Comparison of ENCODE assay signal across 27 cellular contexts in the genomic region with DNA sequence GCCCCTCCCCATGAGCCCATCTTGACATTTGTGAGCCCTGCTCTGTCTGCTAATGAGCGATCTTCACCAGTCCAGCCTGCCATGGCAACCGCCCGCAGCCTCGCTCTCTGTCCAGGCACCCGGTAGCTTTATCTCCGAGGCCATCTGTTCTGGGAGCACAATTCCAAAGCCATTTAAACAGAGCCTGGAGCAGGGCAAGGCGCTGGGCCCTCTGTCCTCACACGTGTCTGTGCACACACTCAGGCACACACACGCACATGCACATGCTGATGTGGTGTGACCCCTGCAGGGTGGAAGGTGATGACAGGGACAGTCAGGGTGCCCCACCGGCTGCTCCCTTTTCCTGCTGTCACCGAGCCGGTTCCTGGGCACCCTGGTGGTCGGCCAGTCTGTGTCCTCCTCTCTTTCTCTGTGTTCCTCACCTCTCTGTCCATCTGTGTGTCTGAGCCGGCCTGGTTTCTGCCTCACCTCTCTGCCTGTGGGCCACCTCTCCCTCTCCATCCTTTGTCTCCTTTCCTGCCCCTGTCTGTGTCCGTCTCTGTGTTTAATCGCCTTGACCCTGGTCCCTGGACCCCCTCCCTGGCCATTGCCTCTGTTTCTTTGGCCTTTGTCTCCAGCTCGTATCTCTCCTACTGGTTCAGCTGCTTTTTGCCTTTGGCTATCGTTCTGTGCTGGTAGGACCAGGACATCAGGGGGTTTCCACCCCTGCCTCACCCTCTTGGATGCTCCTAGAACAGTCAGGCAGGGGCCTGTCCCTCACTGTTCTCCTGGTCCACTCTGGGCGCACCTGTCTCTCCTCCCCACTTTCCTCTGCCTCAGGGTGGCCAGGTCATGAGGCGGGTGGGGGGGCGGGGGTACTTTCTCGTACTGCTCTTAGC. TPM values are rescaled to one million over a fixed set of nuclear protein-coding genes. Genes with fewer than 3 reads are reported as not detected.
A peak's percentile ranks its signal among the peaks of the same experiment; 100 is the strongest.
DNase-seq lines count a peak whose midpoint lies in the region; ATAC-seq and TF ChIP-seq lines count a peak whose summit lies in the region.
"Had no signal": no experiment of that assay in that cellular context is flagged by ENCODE, and none has a peak within 500 bp of the region (broad histone marks: within the 10 kb centered on the region; RNA-seq: fewer than 3 reads in every experiment).

No MANE protein-coding gene starts in this region.

- H3K36me3 ChIP-seq in endodermal cell (ENCODE audit: control insufficient read depth, insufficient read depth, low read length) (no peaks in the 10 kb centered on the region), sigmoid colon (no peaks in the 10 kb centered on the region)
- H3K36me3 ChIP-seq: ascending aorta, HAP-1, upper lobe of right lung had no signal

- H3K4me1 ChIP-seq in endodermal cell (ENCODE audit: control insufficient read depth, insufficient read depth, low read length), result peaks cover 4% of the 10 kb centered on the region
- no peaks in the 10 kb centered on the region for H3K4me1 ChIP-seq in sigmoid colon
- H3K4me1 ChIP-seq: ascending aorta, HAP-1, psoas muscle, upper lobe of right lung had no signal

- H3K36me3 Mint-ChIP-seq in activated naive CD4-positive, alpha-beta T cell treated with anti-CD3 and anti-CD28 coated beads, Interleukin-2, amount 50 U/mL, for 72 hours, result no peaks in the 10 kb centered on the region
- H3K36me3 Mint-ChIP-seq in endodermal cell (ENCODE audit: low read depth), result no peaks in the 10 kb centered on the region
- H3K36me3 Mint-ChIP-seq: activated naive CD4-positive, alpha-beta T cell treated with anti-CD3 and anti-CD28 coated beads, Interleukin-2, amount 50 U/mL, for 24 hours had no signal

- H3K4me1 Mint-ChIP-seq in endodermal cell, result peaks cover 22% of the 10 kb centered on the region
- H3K4me1 Mint-ChIP-seq: activated naive CD4-positive, alpha-beta T cell treated with anti-CD3 and anti-CD28 coated beads, Interleukin-2, amount 50 U/mL, for 24 hours had no signal

- no peaks in the 10 kb centered on the region for H3K27me3 Mint-ChIP-seq in endodermal cell (ENCODE audit: insufficient read depth)

- TF ChIP-seq CTCF in endodermal cell (conservative IDR thresholded peaks at IDR 0.05) (no peak), sigmoid colon (IDR thresholded peaks at IDR 0.05) (no peak)

- intact Hi-C loops in sigmoid colon (cut with DNase I), result no loop called here

- H3K4me3 ChIP-seq in endodermal cell (ENCODE audit: low read length), result no peak overlapping the region
- no peak overlapping the region for H3K4me3 ChIP-seq in sigmoid colon
- H3K4me3 ChIP-seq: ascending aorta, dorsolateral prefrontal cortex, HAP-1, psoas muscle, upper lobe of right lung had no signal

- H3K9me3 ChIP-seq in endodermal cell (ENCODE audit: control insufficient read depth, low read length) (no peaks in the 10 kb centered on the region), sigmoid colon (no peaks in the 10 kb centered on the region)
- H3K9me3 ChIP-seq: ascending aorta, HAP-1, psoas muscle, upper lobe of right lung had no signal

- no peak overlapping the region for H3K4me3 Mint-ChIP-seq in endodermal cell
- H3K4me3 Mint-ChIP-seq: activated naive CD4-positive, alpha-beta T cell treated with anti-CD3 and anti-CD28 coated beads, Interleukin-2, amount 50 U/mL, for 24 hours; T-helper 17 cell had no signal

- WGBS in endodermal cell (ENCODE audit: insufficient coverage in 1 of 2, insufficient read length in 1 of 2), 2 experiments, result 90 to 91% methylated on average over 21 to 22 of the region's 22 CpGs
- 67 to 78% methylated on average over 22 of the region's 22 CpGs for WGBS in sigmoid colon, 2 donors

- no peak for TF ChIP-seq POLR2A in sigmoid colon (IDR thresholded peaks at IDR 0.05)

- peak overlapping the region; percentile 60 to 74 for H3K27ac Mint-ChIP-seq in activated naive CD4-positive, alpha-beta T cell treated with anti-CD3 and anti-CD28 coated beads, Interleukin-2, amount 50 U/mL, for 72 hours
- H3K27ac Mint-ChIP-seq in endodermal cell, result no peak overlapping the region
- H3K27ac Mint-ChIP-seq: activated naive CD4-positive, alpha-beta T cell treated with anti-CD3 and anti-CD28 coated beads, Interleukin-2, amount 50 U/mL, for 24 hours; T-helper 17 cell had no signal

- H3K27ac ChIP-seq in endodermal cell (ENCODE audit: low read depth, low read length) (peak overlapping the region; percentile 86), sigmoid colon (no peak overlapping the region)
- H3K27ac ChIP-seq: ascending aorta, psoas muscle, upper lobe of right lung had no signal

- H3K27me3 ChIP-seq in endodermal cell (ENCODE audit: control insufficient read depth, insufficient read depth, low read length, poor library complexity, severe bottlenecking) (no peaks in the 10 kb centered on the region), sigmoid colon (peaks cover 14 to 57% (median 39%) of the 10 kb centered on the region in 3 donors)
- H3K27me3 ChIP-seq: ascending aorta had no signal

- no peak for DNase-seq in activated naive CD4-positive, alpha-beta T cell treated with anti-CD3 and anti-CD28 coated beads, Interleukin-2, amount 50 U/mL, for 72 hours (ENCODE audit: low spot score in 2 of 2)
- no peak for DNase-seq in activated naive CD4-positive, alpha-beta T cell treated with Interleukin-2 at 50 U/mL for 16 hours
- DNase-seq in NCI-H82 (lab: John Stamatoyannopoulos, UW) (peak; percentile 85), endodermal cell (no peak), sigmoid colon (peak; percentile 49), HuH-7 (ENCODE audit: low spot score) (no peak), NCI-H526 treated with DMSO at 0.1 percent for 48 hours (lab: John Stamatoyannopoulos, UW) (no peak)
- DNase-seq: activated CD4-positive, alpha-beta T cell treated with anti-CD3 and anti-CD28 coated beads, Interleukin-2, amount 50 U/mL, for 1 hour; central memory CD4-positive, alpha-beta T cell; psoas muscle; T-helper 17 cell; upper lobe of right lung had no signal

- H3K9me3 Mint-ChIP-seq in activated naive CD4-positive, alpha-beta T cell treated with anti-CD3 and anti-CD28 coated beads, Interleukin-2, amount 50 U/mL, for 72 hours, result no peaks in the 10 kb centered on the region
- no peaks in the 10 kb centered on the region for H3K9me3 Mint-ChIP-seq in endodermal cell
- H3K9me3 Mint-ChIP-seq: activated naive CD4-positive, alpha-beta T cell treated with anti-CD3 and anti-CD28 coated beads, Interleukin-2, amount 50 U/mL, for 24 hours had no signal

- no peak for TF ChIP-seq EP300 in sigmoid colon (IDR thresholded peaks at IDR 0.05)

- H3K9ac ChIP-seq in endodermal cell (ENCODE audit: extremely low read depth, low read length, poor library complexity, severe bottlenecking), result no peak overlapping the region

- ATAC-seq in activated naive CD4-positive, alpha-beta T cell treated with anti-CD3 and anti-CD28 coated beads, Interleukin-2, amount 50 U/mL, for 72 hours, result no peak
- ATAC-seq in GM19023 (IDR thresholded peaks at IDR 0.05; ENCODE audit: unreplicated experiment), result no peak
- ATAC-seq: psoas muscle, T-helper 17 cell, upper lobe of right lung had no signal

RNA-seq across cellular contexts. Expression of gene MYT1, which starts 8.8 kb away (rescaled TPM):
- under 1 TPM in 1 of 2 donors, not detected in 1; 0.16 TPM for total RNA-seq in activated naive CD4-positive, alpha-beta T cell treated with anti-CD3 and anti-CD28 coated beads, Interleukin-2, amount 50 U/mL, for 72 hours
- total RNA-seq in endodermal cell, result 1 to 10 TPM; 2.4 to 4.5 TPM
- 9.6 TPM for polyA plus RNA-seq in endodermal cell (2013, experiment 1 of 2)
- 8.4 TPM for polyA plus RNA-seq in endodermal cell (2013, experiment 2 of 2)
- total RNA-seq in sigmoid colon, result 1 to 10 TPM in 1 of 4 donors, under 1 TPM in 3; under 0.01 to 1.1 (median 0.22) TPM
- polyA plus RNA-seq in sigmoid colon, result under 1 TPM in 1 of 3 donors, not detected in 2; 0.31 TPM
- total RNA-seq: A673, ascending aorta, glomerular endothelial cell, mononuclear cell, NCI-H460, psoas muscle, skeletal muscle tissue, subcutaneous adipose tissue, T-helper 17 cell had no signal
- polyA plus RNA-seq: BJ, keratinocyte had no signal

RNA-seq across cellular contexts. Expression of gene NPBWR2, which starts 48.1 kb away (rescaled TPM):
- not detected for total RNA-seq in activated naive CD4-positive, alpha-beta T cell treated with anti-CD3 and anti-CD28 coated beads, Interleukin-2, amount 50 U/mL, for 72 hours
- total RNA-seq in endodermal cell (not detected), sigmoid colon (not detected)
- not detected for polyA plus RNA-seq in endodermal cell (2013, experiment 1 of 2)
- not detected for polyA plus RNA-seq in endodermal cell (2013, experiment 2 of 2)
- not detected for polyA plus RNA-seq in sigmoid colon
- total RNA-seq: A673, ascending aorta, glomerular endothelial cell, lower leg skin, mononuclear cell, NCI-H460, psoas muscle, SK-MEL-5, skeletal muscle tissue, subcutaneous adipose tissue, T-helper 17 cell, upper lobe of right lung had no signal
- polyA plus RNA-seq: BJ, keratinocyte, psoas muscle had no signal

Comparison
In these comparisons a context has a peak if more than half of its experiments do, and no peak if none do; other contexts are left out.
1. DNase-seq: peak in NCI-H82 (single experiment) and sigmoid colon (single experiment); none in activated naive CD4-positive, alpha-beta T cell treated with anti-CD3 and anti-CD28 coated beads, Interleukin-2, amount 50 U/mL, for 72 hours (0 of 2), activated naive CD4-positive, alpha-beta T cell treated with Interleukin-2 at 50 U/mL for 16 hours (single experiment), endodermal cell (single experiment), HuH-7 (single experiment) and NCI-H526 treated with DMSO at 0.1 percent for 48 hours (single experiment).